In the genomic region with DNA sequence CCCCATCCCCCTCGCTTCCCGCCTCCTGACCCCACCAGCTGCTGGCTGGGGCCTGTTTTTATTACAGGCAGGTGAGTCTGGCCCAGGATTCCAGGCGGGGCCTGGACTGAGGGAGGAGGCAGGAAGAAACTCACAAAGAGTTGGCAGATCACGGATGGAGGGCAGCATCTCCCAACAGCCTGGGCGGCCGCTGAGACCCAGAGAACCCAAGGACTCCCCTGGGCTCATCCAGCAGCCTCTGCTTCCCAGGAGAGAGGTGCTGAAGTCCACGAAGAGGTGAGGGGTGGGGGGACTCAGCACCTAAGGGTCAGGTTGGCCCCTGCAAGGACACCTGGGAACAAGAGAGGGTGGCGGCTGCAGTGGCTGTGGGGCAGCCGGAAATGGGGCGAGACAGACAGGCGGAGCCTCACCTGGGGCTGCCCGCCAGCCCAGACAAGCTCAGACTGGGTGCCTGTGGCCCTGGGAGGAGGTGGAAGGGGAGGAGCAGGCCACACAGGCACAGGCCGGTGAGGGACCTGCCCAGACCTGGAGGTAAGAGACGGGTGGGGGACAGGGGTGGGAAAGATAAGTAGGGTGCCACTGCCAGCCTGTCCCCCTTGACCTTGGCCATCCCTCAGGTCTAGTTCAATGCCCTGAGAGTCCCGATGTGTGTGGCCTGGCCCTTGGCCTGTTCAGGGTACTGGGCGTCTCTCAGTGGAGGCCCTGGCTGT, we compare ENCODE assay signal across 1 cellular context.
TF ChIP-seq lines count a peak whose summit lies in the region.

No MANE protein-coding gene starts in this region.

TF ChIP-seq in WTC11, 78 proteins besides CTCF, POLR2A, EP300 and RAD21 (continued from another document):
- TF ChIP-seq, protein P1, sequence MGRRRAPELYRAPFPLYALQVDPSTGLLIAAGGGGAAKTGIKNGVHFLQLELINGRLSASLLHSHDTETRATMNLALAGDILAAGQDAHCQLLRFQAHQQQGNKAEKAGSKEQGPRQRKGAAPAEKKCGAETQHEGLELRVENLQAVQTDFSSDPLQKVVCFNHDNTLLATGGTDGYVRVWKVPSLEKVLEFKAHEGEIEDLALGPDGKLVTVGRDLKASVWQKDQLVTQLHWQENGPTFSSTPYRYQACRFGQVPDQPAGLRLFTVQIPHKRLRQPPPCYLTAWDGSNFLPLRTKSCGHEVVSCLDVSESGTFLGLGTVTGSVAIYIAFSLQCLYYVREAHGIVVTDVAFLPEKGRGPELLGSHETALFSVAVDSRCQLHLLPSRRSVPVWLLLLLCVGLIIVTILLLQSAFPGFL (CRISPR knock-in tag; IDR thresholded peaks at IDR 0.05; ENCODE audit: borderline replicate concordance): no peak
- TF ChIP-seq, protein P2, sequence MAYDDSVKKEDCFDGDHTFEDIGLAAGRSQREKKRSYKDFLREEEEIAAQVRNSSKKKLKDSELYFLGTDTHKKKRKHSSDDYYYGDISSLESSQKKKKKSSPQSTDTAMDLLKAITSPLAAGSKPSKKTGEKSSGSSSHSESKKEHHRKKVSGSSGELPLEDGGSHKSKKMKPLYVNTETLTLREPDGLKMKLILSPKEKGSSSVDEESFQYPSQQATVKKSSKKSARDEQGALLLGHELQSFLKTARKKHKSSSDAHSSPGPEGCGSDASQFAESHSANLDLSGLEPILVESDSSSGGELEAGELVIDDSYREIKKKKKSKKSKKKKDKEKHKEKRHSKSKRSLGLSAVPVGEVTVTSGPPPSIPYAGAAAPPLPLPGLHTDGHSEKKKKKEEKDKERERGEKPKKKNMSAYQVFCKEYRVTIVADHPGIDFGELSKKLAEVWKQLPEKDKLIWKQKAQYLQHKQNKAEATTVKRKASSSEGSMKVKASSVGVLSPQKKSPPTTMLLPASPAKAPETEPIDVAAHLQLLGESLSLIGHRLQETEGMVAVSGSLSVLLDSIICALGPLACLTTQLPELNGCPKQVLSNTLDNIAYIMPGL (CRISPR knock-in tag; IDR thresholded peaks at IDR 0.05): no peak
- TF ChIP-seq ESRRA (CRISPR knock-in tag; IDR thresholded peaks at IDR 0.05; ENCODE audit: borderline replicate concordance) (no peak), MXD4 (CRISPR knock-in tag; IDR thresholded peaks at IDR 0.05; ENCODE audit: borderline replicate concordance) (no peak)
